In genomic region chrX:57172544-57172943, GRCh38 we compare ENCODE assay signal across 1 cellular context.
A peak's percentile ranks its signal among the peaks of the same experiment; 100 is the strongest.
TF ChIP-seq lines count a peak whose summit lies in the region.

No MANE protein-coding gene starts in this region.

TF ChIP-seq in GM12878, 131 proteins besides CTCF, POLR2A, EP300 and RAD21:
- TF ChIP-seq SMARCA5 (IDR thresholded peaks at IDR 0.05) (no peak), HDAC2 (IDR thresholded peaks at IDR 0.05) (no peak), SMAD5 (IDR thresholded peaks at IDR 0.05; ENCODE audit: low read depth) (no peak), SPI1 (IDR thresholded peaks at IDR 0.05; ENCODE audit: borderline replicate concordance, insufficient read depth, low read depth, low read length) (0 out of 2 replicates have a peak, but pooled peaks have one; percentile 17), NR2C1 (IDR thresholded peaks at IDR 0.05) (no peak)
- TF ChIP-seq, protein P1, sequence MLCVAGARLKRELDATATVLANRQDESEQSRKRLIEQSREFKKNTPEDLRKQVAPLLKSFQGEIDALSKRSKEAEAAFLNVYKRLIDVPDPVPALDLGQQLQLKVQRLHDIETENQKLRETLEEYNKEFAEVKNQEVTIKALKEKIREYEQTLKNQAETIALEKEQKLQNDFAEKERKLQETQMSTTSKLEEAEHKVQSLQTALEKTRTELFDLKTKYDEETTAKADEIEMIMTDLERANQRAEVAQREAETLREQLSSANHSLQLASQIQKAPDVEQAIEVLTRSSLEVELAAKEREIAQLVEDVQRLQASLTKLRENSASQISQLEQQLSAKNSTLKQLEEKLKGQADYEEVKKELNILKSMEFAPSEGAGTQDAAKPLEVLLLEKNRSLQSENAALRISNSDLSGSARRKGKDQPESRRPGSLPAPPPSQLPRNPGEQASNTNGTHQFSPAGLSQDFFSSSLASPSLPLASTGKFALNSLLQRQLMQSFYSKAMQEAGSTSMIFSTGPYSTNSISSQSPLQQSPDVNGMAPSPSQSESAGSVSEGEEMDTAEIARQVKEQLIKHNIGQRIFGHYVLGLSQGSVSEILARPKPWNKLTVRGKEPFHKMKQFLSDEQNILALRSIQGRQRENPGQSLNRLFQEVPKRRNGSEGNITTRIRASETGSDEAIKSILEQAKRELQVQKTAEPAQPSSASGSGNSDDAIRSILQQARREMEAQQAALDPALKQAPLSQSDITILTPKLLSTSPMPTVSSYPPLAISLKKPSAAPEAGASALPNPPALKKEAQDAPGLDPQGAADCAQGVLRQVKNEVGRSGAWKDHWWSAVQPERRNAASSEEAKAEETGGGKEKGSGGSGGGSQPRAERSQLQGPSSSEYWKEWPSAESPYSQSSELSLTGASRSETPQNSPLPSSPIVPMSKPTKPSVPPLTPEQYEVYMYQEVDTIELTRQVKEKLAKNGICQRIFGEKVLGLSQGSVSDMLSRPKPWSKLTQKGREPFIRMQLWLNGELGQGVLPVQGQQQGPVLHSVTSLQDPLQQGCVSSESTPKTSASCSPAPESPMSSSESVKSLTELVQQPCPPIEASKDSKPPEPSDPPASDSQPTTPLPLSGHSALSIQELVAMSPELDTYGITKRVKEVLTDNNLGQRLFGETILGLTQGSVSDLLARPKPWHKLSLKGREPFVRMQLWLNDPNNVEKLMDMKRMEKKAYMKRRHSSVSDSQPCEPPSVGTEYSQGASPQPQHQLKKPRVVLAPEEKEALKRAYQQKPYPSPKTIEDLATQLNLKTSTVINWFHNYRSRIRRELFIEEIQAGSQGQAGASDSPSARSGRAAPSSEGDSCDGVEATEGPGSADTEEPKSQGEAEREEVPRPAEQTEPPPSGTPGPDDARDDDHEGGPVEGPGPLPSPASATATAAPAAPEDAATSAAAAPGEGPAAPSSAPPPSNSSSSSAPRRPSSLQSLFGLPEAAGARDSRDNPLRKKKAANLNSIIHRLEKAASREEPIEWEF (IDR thresholded peaks at IDR 0.05; ENCODE audit: insufficient replicate concordance, low read depth, low read length) = no peak
